Comparison of ENCODE assay signal across 8 cellular contexts in genomic region chr12:52691076-52691764, GRCh38. TPM values are rescaled to one million over a fixed set of nuclear protein-coding genes. Genes with fewer than 3 reads are reported as not detected.
A peak's percentile ranks its signal among the peaks of the same experiment; 100 is the strongest.
DNase-seq lines count a peak whose midpoint lies in the region; ATAC-seq and TF ChIP-seq lines count a peak whose summit lies in the region.
"Had no signal": no experiment of that assay in that cellular context is flagged by ENCODE, and none has a peak within 500 bp of the region (broad histone marks: within the 10 kb centered on the region; RNA-seq: fewer than 3 reads in every experiment).

No MANE protein-coding gene starts in this region.

- H3K9me3 ChIP-seq in cardiac muscle cell (ENCODE audit: low read depth) = no peaks in the 10 kb centered on the region
- no peaks in the 10 kb centered on the region for H3K9me3 ChIP-seq in skeletal muscle tissue (ENCODE audit: control insufficient read depth in 3 of 3, low read length in 3 of 3)

- no peak for TF ChIP-seq CTCF in cardiac muscle cell (IDR thresholded peaks at IDR 0.05; ENCODE audit: low read depth, low read length)

- H3K4me3 ChIP-seq in cardiac muscle cell (peak overlapping the region; percentile 4), skeletal muscle tissue (ENCODE audit: low read length in 3 of 3) (peak overlapping the region in 2 of 3 donors; percentile 40 to 45)

- DNase-seq in NCI-H2227 (lab: John Stamatoyannopoulos, UW; ENCODE audit: unreplicated experiment) (peak; percentile 40), cardiac muscle cell (ENCODE audit: low read depth in 1 of 2, low spot score in 1 of 2) (peak in 1 of 2 donors; percentile 47), dermis blood vessel endothelial cell (no peak)
- DNase-seq in activated CD8-positive, alpha-beta memory T cell treated with anti-CD3 and anti-CD28 coated beads, Interleukin-2, amount 50 U/mL, for 48 hours = peak; percentile 69

- no peak overlapping the region for H3K9ac ChIP-seq in skeletal muscle tissue (ENCODE audit: low read depth in 1 of 3, low read length in 3 of 3)

- H3K27me3 ChIP-seq in cardiac muscle cell = peaks cover 64% of the 10 kb centered on the region
- H3K27me3 ChIP-seq in skeletal muscle tissue (ENCODE audit: control insufficient read depth in 3 of 3, insufficient read depth in 3 of 3, low read length in 3 of 3) = peaks cover 51 to 69% (median 67%) of the 10 kb centered on the region in 3 donors

- no peak overlapping the region for H3K27ac ChIP-seq in cardiac muscle cell
- no peak overlapping the region for H3K27ac ChIP-seq in skeletal muscle tissue (ENCODE audit: low read depth, low read length)

- H3K36me3 ChIP-seq in cardiac muscle cell (no peaks in the 10 kb centered on the region), skeletal muscle tissue (ENCODE audit: control insufficient read depth in 3 of 3, insufficient read depth in 3 of 3, low read length in 3 of 3) (no peaks in the 10 kb centered on the region)

- H3K4me1 ChIP-seq in cardiac muscle cell (ENCODE audit: low read depth) = no peaks in the 10 kb centered on the region
- H3K4me1 ChIP-seq in skeletal muscle tissue (ENCODE audit: control insufficient read depth in 3 of 3, insufficient read depth in 3 of 3, low read length in 3 of 3) = peaks cover 0 to 7% (median 4%) of the 10 kb centered on the region in 3 donors

- ATAC-seq in HG02678 (IDR thresholded peaks at IDR 0.05; ENCODE audit: unreplicated experiment) (no peak), HG03442 (IDR thresholded peaks at IDR 0.05; ENCODE audit: unreplicated experiment) (no peak)

RNA-seq across cellular contexts. Expression of gene KRT1, which starts 11.0 kb away (rescaled TPM):
- total RNA-seq in cardiac muscle cell (not detected in 2 replicates), skeletal muscle tissue (2.1 TPM), dermis blood vessel endothelial cell (not detected in 2 replicates)
- polyA plus RNA-seq in cardiac muscle cell = not detected in 2 replicates
- total RNA-seq: M059J had no signal

RNA-seq across cellular contexts. Expression of gene KRT77, which starts 12.1 kb away (rescaled TPM):
- total RNA-seq in cardiac muscle cell (not detected in 2 replicates), skeletal muscle tissue (not detected), dermis blood vessel endothelial cell (not detected in 2 replicates)
- polyA plus RNA-seq in cardiac muscle cell = not detected in 2 replicates
- total RNA-seq: M059J had no signal

RNA-seq across cellular contexts. Expression of gene KRT2, which starts 39.2 kb away (rescaled TPM):
- total RNA-seq in cardiac muscle cell = not detected in 2 replicates
- not detected in 2 replicates for polyA plus RNA-seq in cardiac muscle cell
- total RNA-seq in skeletal muscle tissue = not detected
- total RNA-seq in dermis blood vessel endothelial cell = not detected in 2 replicates
- total RNA-seq: M059J had no signal
